Comparison of ENCODE assay signal across 16 cellular contexts in genomic region chr7:108291135-108291508, GRCh38.
"Had no signal": no experiment of that assay in that cellular context is flagged by ENCODE, and none has a peak within 500 bp of the region (broad histone marks: within the 10 kb centered on the region; RNA-seq: fewer than 3 reads in every experiment).

No MANE protein-coding gene starts in this region.

- H3K27ac Mint-ChIP-seq: activated naive CD8-positive, alpha-beta T cell treated with anti-CD3 and anti-CD28 coated beads, Interleukin-2, amount 50 U/mL, for 24 hours; activated T-helper 17 cell treated with anti-CD3 and anti-CD28 coated beads, Interleukin-2, amount 50 U/mL, for 72 hours; nephron progenitor cell; stimulated activated effector memory CD8-positive, alpha-beta T cell treated with anti-CD3 and anti-CD28 coated beads, Interleukin-12 subunit alpha, Interleukin-12 subunit beta, amount 100 ng/mL, for 72 hours had no signal

- H3K36me3 Mint-ChIP-seq: stimulated activated effector memory CD8-positive, alpha-beta T cell treated with anti-CD3 and anti-CD28 coated beads, Interleukin-12 subunit alpha, Interleukin-12 subunit beta, amount 100 ng/mL, for 72 hours had no signal

- H3K4me3 Mint-ChIP-seq: activated naive CD8-positive, alpha-beta T cell treated with anti-CD3 and anti-CD28 coated beads, Interleukin-2, amount 50 U/mL, for 24 hours; activated T-helper 17 cell treated with anti-CD3 and anti-CD28 coated beads, Interleukin-2, amount 50 U/mL, for 72 hours; nephron progenitor cell; stimulated activated effector memory CD8-positive, alpha-beta T cell treated with anti-CD3 and anti-CD28 coated beads, Interleukin-12 subunit alpha, Interleukin-12 subunit beta, amount 100 ng/mL, for 72 hours had no signal

- FAIRE-seq: endometrium, urothelium cell line had no signal

- H3K9me3 Mint-ChIP-seq: activated T-helper 17 cell treated with anti-CD3 and anti-CD28 coated beads, Interleukin-2, amount 50 U/mL, for 72 hours; nephron progenitor cell; stimulated activated effector memory CD8-positive, alpha-beta T cell treated with anti-CD3 and anti-CD28 coated beads, Interleukin-12 subunit alpha, Interleukin-12 subunit beta, amount 100 ng/mL, for 72 hours had no signal

- H3K4me3 ChIP-seq: cardiac muscle cell, lower lobe of right lung, ovary had no signal

- H3K9me3 ChIP-seq: lower lobe of right lung, ovary had no signal

- H3K27me3 ChIP-seq: cardiac muscle cell, ovary had no signal

- DNase-seq: activated CD4-positive, alpha-beta T cell treated with anti-CD3 and anti-CD28 coated beads, Interleukin-2, amount 50 U/mL, for 48 hours; activated naive CD4-positive, alpha-beta T cell treated with Interleukin-2 at 50 U/mL for 16 hours; activated naive CD8-positive, alpha-beta T cell treated with anti-CD3 and anti-CD28 coated beads, Interleukin-2, amount 50 U/mL, for 24 hours; dorsolateral prefrontal cortex; lower lobe of right lung; nephron progenitor cell; ovary; stimulated activated CD4-positive, alpha-beta T cell treated with anti-CD3 and anti-CD28 coated beads, Interleukin-2, amount 100 ng/mL, for 24 hours; T-helper 1 cell; T1000 had no signal

- H3K36me3 ChIP-seq: cardiac muscle cell, lower lobe of right lung, ovary had no signal

- H3K4me1 ChIP-seq: lower lobe of right lung had no signal

- ATAC-seq: activated naive CD8-positive, alpha-beta T cell treated with anti-CD3 and anti-CD28 coated beads, Interleukin-2, amount 50 U/mL, for 24 hours; activated T-helper 17 cell treated with anti-CD3 and anti-CD28 coated beads, Interleukin-2, amount 50 U/mL, for 72 hours; esophagus mucosa; lower lobe of right lung; stimulated activated effector memory CD8-positive, alpha-beta T cell treated with anti-CD3 and anti-CD28 coated beads, Interleukin-12 subunit alpha, Interleukin-12 subunit beta, amount 100 ng/mL, for 72 hours had no signal

- H3K4me1 Mint-ChIP-seq: activated T-helper 17 cell treated with anti-CD3 and anti-CD28 coated beads, Interleukin-2, amount 50 U/mL, for 72 hours; stimulated activated effector memory CD8-positive, alpha-beta T cell treated with anti-CD3 and anti-CD28 coated beads, Interleukin-12 subunit alpha, Interleukin-12 subunit beta, amount 100 ng/mL, for 72 hours had no signal

- H3K27ac ChIP-seq: cardiac muscle cell, lower lobe of right lung, ovary had no signal
